In genomic region chr18:22926454-22926853, GRCh38 we compare ENCODE assay signal across 10 cellular contexts.
"Had no signal": no experiment of that assay in that cellular context is flagged by ENCODE, and none has a peak within 500 bp of the region (broad histone marks: within the 10 kb centered on the region; RNA-seq: fewer than 3 reads in every experiment).

No MANE protein-coding gene starts in this region.

- ATAC-seq: GM23338, K562 had no signal

- H3K27ac ChIP-seq: HL-60 had no signal

- H3K27ac Mint-ChIP-seq: GM23338, HFFc6 had no signal

- H3K4me3 Mint-ChIP-seq: GM23338, H9, HFFc6 had no signal

- H3K4me3 ChIP-seq: GM23338, K562 had no signal

- FAIRE-seq: H1, H54, K562 had no signal

- DNase-seq: H9, HCEC 1CT, HFFc6, IMR-90, KG1 had no signal

- H3K9me3 Mint-ChIP-seq: GM23338, H9, HFFc6 had no signal
